17 cellular contexts compared by ENCODE assay signal in genomic region chr16:12132290-12132689, GRCh38.
DNase-seq lines count a peak whose midpoint lies in the region; TF ChIP-seq lines count a peak whose summit lies in the region.
"Had no signal": no experiment of that assay in that cellular context is flagged by ENCODE, and none has a peak within 500 bp of the region (broad histone marks: within the 10 kb centered on the region; RNA-seq: fewer than 3 reads in every experiment).

No MANE protein-coding gene starts in this region.

- H3K4me1 ChIP-seq in HAP-1: no peaks in the 10 kb centered on the region
- H3K4me1 ChIP-seq: A549, suprapubic skin had no signal

- POLR2A ChIA-PET in AG04449 (lab: Yijun Ruan, JAX): no interaction called here

- in situ Hi-C loops in ACHN (cut with HindIII; ENCODE audit: low pct_ligation_motif_present, low pct_unique_long_range_greater_than_20kb, low sequenced_read_pairs): no loop called here
- in situ Hi-C loops in HAP-1 (cut with MboI; ENCODE audit: low sequenced_read_pairs): no loop called here

- no peaks in the 10 kb centered on the region for H3K36me3 ChIP-seq in HAP-1 (replicated peaks)

- no peaks in the 10 kb centered on the region for H3K9me3 ChIP-seq in HAP-1
- H3K9me3 ChIP-seq: A549, suprapubic skin had no signal

- H3K27me3 ChIP-seq in HAP-1 (ENCODE audit: low read depth): no peaks in the 10 kb centered on the region
- H3K27me3 ChIP-seq: suprapubic skin had no signal

- DNase-seq in AG04449 (ENCODE audit: low read depth, low spot score) (peak; percentile 37), HCEC 1CT (peak; percentile 44), SKM-1 treated with dmso at 0.1 percent for 144 hours (lab: John Stamatoyannopoulos, UW; ENCODE audit: unreplicated experiment) (peak; percentile 89), foreskin fibroblast (peak; percentile 80 to 92), OCI-M2 (lab: John Stamatoyannopoulos, UW; ENCODE audit: unreplicated experiment) (no peak), ACHN (no peak), HAP-1 (ENCODE audit: low spot score in 2 of 2) (no peak), DMS153 treated with DMSO at 0.1 percent for 48 hours (lab: John Stamatoyannopoulos, UW; ENCODE audit: unreplicated experiment) (no peak)
- DNase-seq: aorta, dermis blood vessel endothelial cell, NCI-H1105 treated with DMSO at 0.1 percent for 48 hours, NCI-H226, nephron progenitor cell, PC-3, retina had no signal

- H3K4me3 ChIP-seq in AG04449 (ENCODE audit: low read depth, low read length) (no peak overlapping the region), foreskin fibroblast (ENCODE audit: low read depth in 1 of 2, low read length in 2 of 2) (no peak overlapping the region), HAP-1 (no peak overlapping the region)
- H3K4me3 ChIP-seq: A549, suprapubic skin had no signal

- TF ChIP-seq CTCF in AG04449 (IDR thresholded peaks at IDR 0.05; ENCODE audit: insufficient read depth, low read length, missing control alignments) (no peak), foreskin fibroblast (IDR thresholded peaks at IDR 0.05; ENCODE audit: low read depth, low read length) (no peak)

- CTCF ChIA-PET in AG04449 (lab: Yijun Ruan, JAX): interaction anchor here (1.4 kb wide), 1 partner anchor 38 kb away, joined by 4 read pairs; no protein-coding TSS in a partner anchor

Comparison
In these comparisons a context has a peak if more than half of its experiments do, and no peak if none do; other contexts are left out.
1. DNase-seq: peak in AG04449 (single experiment), HCEC 1CT (single experiment), SKM-1 treated with dmso at 0.1 percent for 144 hours (single experiment) and foreskin fibroblast (2 of 2); none in OCI-M2 (single experiment), ACHN (single experiment), HAP-1 (0 of 2) and DMS153 treated with DMSO at 0.1 percent for 48 hours (single experiment).